1 cellular context compared by ENCODE assay signal in the genomic region with DNA sequence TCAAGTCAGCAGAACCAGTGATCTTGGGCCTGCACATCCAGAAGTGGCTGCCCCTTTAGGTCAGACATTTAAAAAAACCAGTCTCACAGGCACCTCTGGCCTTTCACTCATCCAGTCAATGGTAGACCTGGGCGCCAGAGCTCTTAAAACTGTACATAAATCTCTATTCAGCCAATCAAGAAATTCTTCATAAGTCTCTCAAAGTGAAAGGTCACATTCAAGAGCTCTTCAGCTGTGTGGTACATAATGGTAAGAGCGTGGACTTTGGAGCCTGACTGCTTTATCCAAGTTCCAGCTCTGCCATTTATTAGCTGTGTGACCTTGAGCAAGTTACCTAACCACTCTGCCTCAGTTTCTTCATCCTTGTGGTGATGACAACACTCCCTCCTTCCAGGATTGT.
TF ChIP-seq lines count a peak whose summit lies in the region.

No MANE protein-coding gene starts in this region.

TF ChIP-seq in HepG2, 621 proteins besides CTCF, POLR2A, EP300 and RAD21:
- TF ChIP-seq ZSCAN31 (CRISPR knock-in tag; IDR thresholded peaks at IDR 0.05; ENCODE audit: low read depth): no peak
- peak; percentile 41; the same call in 1 of the 2 replicates for TF ChIP-seq ZNF644 (CRISPR knock-in tag; IDR thresholded peaks at IDR 0.05; ENCODE audit: low read depth)
- TF ChIP-seq IKZF1 (IDR thresholded peaks at IDR 0.05): no peak
- TF ChIP-seq, protein P1, sequence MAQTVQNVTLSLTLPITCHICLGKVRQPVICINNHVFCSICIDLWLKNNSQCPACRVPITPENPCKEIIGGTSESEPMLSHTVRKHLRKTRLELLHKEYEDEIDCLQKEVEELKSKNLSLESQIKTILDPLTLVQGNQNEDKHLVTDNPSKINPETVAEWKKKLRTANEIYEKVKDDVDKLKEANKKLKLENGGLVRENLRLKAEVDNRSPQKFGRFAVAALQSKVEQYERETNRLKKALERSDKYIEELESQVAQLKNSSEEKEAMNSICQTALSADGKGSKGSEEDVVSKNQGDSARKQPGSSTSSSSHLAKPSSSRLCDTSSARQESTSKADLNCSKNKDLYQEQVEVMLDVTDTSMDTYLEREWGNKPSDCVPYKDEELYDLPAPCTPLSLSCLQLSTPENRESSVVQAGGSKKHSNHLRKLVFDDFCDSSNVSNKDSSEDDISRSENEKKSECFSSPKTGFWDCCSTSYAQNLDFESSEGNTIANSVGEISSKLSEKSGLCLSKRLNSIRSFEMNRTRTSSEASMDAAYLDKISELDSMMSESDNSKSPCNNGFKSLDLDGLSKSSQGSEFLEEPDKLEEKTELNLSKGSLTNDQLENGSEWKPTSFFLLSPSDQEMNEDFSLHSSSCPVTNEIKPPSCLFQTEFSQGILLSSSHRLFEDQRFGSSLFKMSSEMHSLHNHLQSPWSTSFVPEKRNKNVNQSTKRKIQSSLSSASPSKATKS (CRISPR knock-in tag; IDR thresholded peaks at IDR 0.05): no peak
- TF ChIP-seq PHF21A (CRISPR knock-in tag; IDR thresholded peaks at IDR 0.05): 0 out of 2 replicates have a peak, but pooled peaks have one; percentile 8
- no peak for TF ChIP-seq AKAP8 (CRISPR knock-in tag; IDR thresholded peaks at IDR 0.05)
- 0 out of 2 replicates have a peak, but pooled peaks have one; percentile 20 for TF ChIP-seq HNF4G (IDR thresholded peaks at IDR 0.05; ENCODE audit: borderline replicate concordance, low read depth, low read length)
- TF ChIP-seq HNF4G (CRISPR knock-in tag; IDR thresholded peaks at IDR 0.05; ENCODE audit: borderline replicate concordance, low read depth): no peak
- TF ChIP-seq HNF4A (CRISPR knock-in tag; IDR thresholded peaks at IDR 0.05): peak; percentile 43; the same call in 1 of the 2 replicates
- TF ChIP-seq TOE1 (CRISPR knock-in tag; IDR thresholded peaks at IDR 0.05): no peak
